ENCODE assay signal across 31 cellular contexts in the genomic region with DNA sequence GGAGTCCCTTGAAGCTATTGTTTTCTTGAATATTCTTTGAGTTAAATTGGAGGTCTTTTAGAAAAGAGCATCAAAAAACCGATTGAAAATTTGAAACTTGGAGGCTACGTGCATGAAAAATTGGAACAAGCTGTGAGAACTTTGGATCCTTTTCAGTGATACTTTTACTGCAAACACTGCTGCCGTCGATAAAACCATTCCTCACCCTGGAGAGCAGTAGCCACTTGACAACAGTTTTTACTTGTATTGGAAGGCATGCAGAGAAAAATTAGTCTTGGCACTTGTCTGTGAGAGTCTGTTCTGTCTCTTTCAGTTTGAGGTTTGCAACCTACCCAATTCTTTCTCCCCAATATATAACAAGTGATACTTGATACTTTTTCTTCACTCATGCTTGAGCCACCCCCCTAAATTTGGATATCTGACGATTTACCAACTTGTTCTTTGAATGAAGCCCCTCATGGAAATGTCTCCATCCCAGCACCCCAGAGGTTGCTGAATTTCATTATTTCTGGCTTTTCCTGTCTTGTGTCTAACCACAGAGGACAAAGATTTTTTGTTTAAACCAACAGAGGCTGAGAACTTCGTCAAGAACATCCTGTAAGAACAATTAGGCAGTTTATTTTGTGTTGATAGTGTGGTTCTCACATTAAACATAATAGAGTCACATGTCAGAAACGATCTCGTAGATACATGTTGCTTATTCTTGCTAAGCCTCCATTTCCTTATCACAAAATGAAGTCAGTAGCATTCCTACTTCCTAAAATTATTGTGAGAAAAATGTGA.
DNase-seq lines count a peak whose midpoint lies in the region; ATAC-seq, FAIRE-seq and TF ChIP-seq lines count a peak whose summit lies in the region.
"Had no signal": no experiment of that assay in that cellular context is flagged by ENCODE, and none has a peak within 500 bp of the region (broad histone marks: within the 10 kb centered on the region; RNA-seq: fewer than 3 reads in every experiment).

No MANE protein-coding gene starts in this region.

- DNase-seq in GM23338 (ENCODE audit: low spot score): no peak
- DNase-seq in astrocyte (ENCODE audit: low read depth): peak; percentile 41
- DNase-seq in fibroblast of gingiva (ENCODE audit: low read depth): peak; percentile 2
- no peak for DNase-seq in sciatic nerve (ENCODE audit: low spot score)
- DNase-seq in middle frontal gyrus (ENCODE audit: extremely low spot score, low spot score): no peak
- DNase-seq in MCF 10A (ENCODE audit: unreplicated experiment): no peak
- no peak for DNase-seq in activated CD4-positive, alpha-beta T cell treated with anti-CD3 and anti-CD28 coated beads, Interleukin-2, amount 10 ng/mL, durations not matched to agents 7 days and 5 days
- DNase-seq in activated CD4-positive, CD25-positive, alpha-beta regulatory T cell treated with anti-CD3 and anti-CD28 coated beads, Interleukin-2, amount 50 U/mL, for 72 hours: no peak
- DNase-seq: activated CD4-positive, alpha-beta T cell treated with anti-CD3 and anti-CD28 coated beads, Interleukin-2, amount 10 ng/mL, durations not matched to agents 24 days and 14 days; Calu3; hippocampal formation; KG1; MG63; NCI-H2029; NCI-H226; NCI-H748 treated with DMSO at 0.1 percent for 48 hours; SHP77 treated with DMSO at 0.1 percent for 48 hours; spleen; stimulated activated CD4-positive, alpha-beta T cell treated with anti-CD3 and anti-CD28 coated beads, Interleukin-2, amount 100 ng/mL, for 24 hours; stimulated activated naive CD8-positive, alpha-beta T cell treated with anti-CD3 and anti-CD28 coated beads, Interleukin-15, Interleukin-2, amounts not matched to agents 100 U/mL and 50 U/mL, for 24 hours; testis had no signal

- no peaks in the 10 kb centered on the region for H3K36me3 ChIP-seq in GM23338 (ENCODE audit: insufficient read depth)
- no peaks in the 10 kb centered on the region for H3K36me3 ChIP-seq in astrocyte (ENCODE audit: insufficient read depth, low read length)
- H3K36me3 ChIP-seq: esophagus muscularis mucosa, MG63, right atrium auricular region, spleen had no signal

- H4K20me1 ChIP-seq in GM23338 (replicated peaks; ENCODE audit: insufficient read depth) (no peaks in the 10 kb centered on the region), astrocyte (ENCODE audit: insufficient read depth, low read length) (no peaks in the 10 kb centered on the region)

- 0 out of 2 replicates have a peak overlapping the region, but pooled peaks have one; percentile 14 for H3K27ac Mint-ChIP-seq in GM23338
- H3K27ac Mint-ChIP-seq in astrocyte (ENCODE audit: unreplicated experiment): no peak overlapping the region
- H3K27ac Mint-ChIP-seq in MCF 10A (ENCODE audit: low read depth, unreplicated experiment): no peak overlapping the region
- no peak overlapping the region for H3K27ac Mint-ChIP-seq in activated CD4-positive, alpha-beta T cell treated with anti-CD3 and anti-CD28 coated beads, Interleukin-2, amount 10 ng/mL, durations not matched to agents 7 days and 5 days
- H3K27ac Mint-ChIP-seq: activated CD4-positive, alpha-beta T cell treated with anti-CD3 and anti-CD28 coated beads, Interleukin-2, amount 10 ng/mL, durations not matched to agents 24 days and 14 days; activated naive CD4-positive, alpha-beta T cell treated with anti-CD3 and anti-CD28 coated beads, Interleukin-2, amount 50 U/mL, for 72 hours; dendritic cell treated with granulocyte-macrophage colony-stimulating factor and Interleukin-4, amounts not matched to agents 40 ng/mL and 50 ng/mL, for 4 days; T-helper 2 cell treated with Interferon-gamma antibody and Interleukin-4, amounts not matched to agents 5 μg/mL and 100 μg/mL, for 36 hours had no signal

- H3K36me3 Mint-ChIP-seq in GM23338 (ENCODE audit: low read depth): no peaks in the 10 kb centered on the region
- no peaks in the 10 kb centered on the region for H3K36me3 Mint-ChIP-seq in astrocyte (ENCODE audit: low read depth, unreplicated experiment)
- no peaks in the 10 kb centered on the region for H3K36me3 Mint-ChIP-seq in MCF 10A (ENCODE audit: insufficient read depth, unreplicated experiment)
- no peaks in the 10 kb centered on the region for H3K36me3 Mint-ChIP-seq in activated CD4-positive, alpha-beta T cell treated with anti-CD3 and anti-CD28 coated beads, Interleukin-2, amount 10 ng/mL, durations not matched to agents 7 days and 5 days (ENCODE audit: low read depth)

- no peaks in the 10 kb centered on the region for H3K9me3 ChIP-seq in astrocyte (ENCODE audit: insufficient read depth, low read depth, low read length)
- H3K9me3 ChIP-seq: esophagus muscularis mucosa, MG63, right atrium auricular region, testis had no signal

- CTCF ChIA-PET in MCF 10A (lab: Yijun Ruan, JAX): no interaction called here
- CTCF ChIA-PET in activated CD4-positive, alpha-beta T cell treated with anti-CD3 and anti-CD28 coated beads, Interleukin-2, amount 10 ng/mL, durations not matched to agents 7 days and 5 days (lab: Charles Lee): no interaction called here

- H3K27ac ChIP-seq in GM23338 (ENCODE audit: low read depth) (no peak overlapping the region), astrocyte (ENCODE audit: low read depth, low read length) (no peak overlapping the region)
- H3K27ac ChIP-seq: esophagus muscularis mucosa, HL-60, parathyroid adenoma, right atrium auricular region, spleen, testis had no signal

- no peaks in the 10 kb centered on the region for H3K27me3 Mint-ChIP-seq in GM23338 (ENCODE audit: insufficient read depth, low read depth, poor library complexity)
- no peaks in the 10 kb centered on the region for H3K27me3 Mint-ChIP-seq in astrocyte (ENCODE audit: low read depth, unreplicated experiment)
- H3K27me3 Mint-ChIP-seq in MCF 10A (ENCODE audit: insufficient read depth, unreplicated experiment): peaks cover 71% of the 10 kb centered on the region
- no peaks in the 10 kb centered on the region for H3K27me3 Mint-ChIP-seq in activated CD4-positive, alpha-beta T cell treated with anti-CD3 and anti-CD28 coated beads, Interleukin-2, amount 10 ng/mL, durations not matched to agents 7 days and 5 days
- H3K27me3 Mint-ChIP-seq: activated CD4-positive, alpha-beta T cell treated with anti-CD3 and anti-CD28 coated beads, Interleukin-2, amount 10 ng/mL, durations not matched to agents 24 days and 14 days; dendritic cell treated with granulocyte-macrophage colony-stimulating factor and Interleukin-4, amounts not matched to agents 40 ng/mL and 50 ng/mL, for 4 days had no signal

- H2AFZ ChIP-seq in GM23338 (no peak overlapping the region), astrocyte (ENCODE audit: low read depth, low read length) (no peak overlapping the region)
- H2AFZ ChIP-seq: parathyroid adenoma had no signal

- H3F3A ChIP-seq in GM23338 (replicated peaks; ENCODE audit: low read depth): no peaks in the 10 kb centered on the region

- intact Hi-C loops in sciatic nerve (cut with DNase I) (loop anchor here (5.0 kb wide), 1 partner anchor 1535 kb away; no protein-coding TSS in a partner anchor), MCF 10A (cut with micrococcal nuclease) (no loop called here)

- no peak overlapping the region for H3K9ac ChIP-seq in astrocyte (ENCODE audit: low read length)
- H3K9ac ChIP-seq: parathyroid adenoma had no signal

- no peak overlapping the region for H3K4me3 Mint-ChIP-seq in GM23338
- no peak overlapping the region for H3K4me3 Mint-ChIP-seq in astrocyte (ENCODE audit: unreplicated experiment)
- H3K4me3 Mint-ChIP-seq in MCF 10A (ENCODE audit: unreplicated experiment): no peak overlapping the region
- no peak overlapping the region for H3K4me3 Mint-ChIP-seq in activated CD4-positive, alpha-beta T cell treated with anti-CD3 and anti-CD28 coated beads, Interleukin-2, amount 10 ng/mL, durations not matched to agents 7 days and 5 days
- H3K4me3 Mint-ChIP-seq: activated CD4-positive, alpha-beta T cell treated with anti-CD3 and anti-CD28 coated beads, Interleukin-2, amount 10 ng/mL, durations not matched to agents 24 days and 14 days; dendritic cell treated with granulocyte-macrophage colony-stimulating factor and Interleukin-4, amounts not matched to agents 40 ng/mL and 50 ng/mL, for 4 days; T-helper 2 cell treated with Interferon-gamma antibody and Interleukin-4, amounts not matched to agents 5 μg/mL and 100 μg/mL, for 36 hours had no signal

- ATAC-seq in GM23338: no peak
- peak; percentile 67 for ATAC-seq in sciatic nerve
- ATAC-seq: activated naive CD4-positive, alpha-beta T cell treated with anti-CD3 and anti-CD28 coated beads, Interleukin-2, amount 50 U/mL, for 72 hours; stimulated activated naive CD8-positive, alpha-beta T cell treated with anti-CD3 and anti-CD28 coated beads, Interleukin-15, Interleukin-2, amounts not matched to agents 100 U/mL and 50 U/mL, for 24 hours had no signal

- peaks cover under 1% of the 10 kb centered on the region; the same call in 1 of the 2 replicates for H3K9me2 ChIP-seq in GM23338 (ENCODE audit: insufficient read depth)

- no peaks in the 10 kb centered on the region for H3K79me2 ChIP-seq in GM23338 (replicated peaks; ENCODE audit: insufficient read depth)
- no peaks in the 10 kb centered on the region for H3K79me2 ChIP-seq in astrocyte (ENCODE audit: insufficient read depth, low read length)
- H3K79me2 ChIP-seq: parathyroid adenoma had no signal

- TF ChIP-seq CTCF in GM23338 (conservative IDR thresholded peaks at IDR 0.05; ENCODE audit: low read depth in 2 of 2): no peak
- TF ChIP-seq CTCF in astrocyte (IDR thresholded peaks at IDR 0.05; ENCODE audit: insufficient read depth, low read depth, low read length): no peak
- TF ChIP-seq CTCF in MCF 10A (IDR thresholded peaks at IDR 0.05; ENCODE audit: unreplicated experiment): no peak

- H3K4me1 ChIP-seq in GM23338 (ENCODE audit: insufficient read depth): no peaks in the 10 kb centered on the region
- no peaks in the 10 kb centered on the region for H3K4me1 ChIP-seq in astrocyte (ENCODE audit: insufficient read depth, low read length)
- H3K4me1 ChIP-seq: esophagus muscularis mucosa, parathyroid adenoma, right atrium auricular region, spleen, testis had no signal

- no peak for FAIRE-seq in astrocyte (lab: Jason Lieb, UNC)
- FAIRE-seq: GM19239, H54, RCC 7860 had no signal

- H3K4me1 Mint-ChIP-seq in GM23338 (peaks cover 3% of the 10 kb centered on the region; the same call in 1 of the 3 replicates), astrocyte (ENCODE audit: low read depth, unreplicated experiment) (no peaks in the 10 kb centered on the region), MCF 10A (ENCODE audit: insufficient read depth, unreplicated experiment) (no peaks in the 10 kb centered on the region)
- no peaks in the 10 kb centered on the region for H3K4me1 Mint-ChIP-seq in activated CD4-positive, alpha-beta T cell treated with anti-CD3 and anti-CD28 coated beads, Interleukin-2, amount 10 ng/mL, durations not matched to agents 7 days and 5 days
- H3K4me1 Mint-ChIP-seq: activated CD4-positive, alpha-beta T cell treated with anti-CD3 and anti-CD28 coated beads, Interleukin-2, amount 10 ng/mL, durations not matched to agents 24 days and 14 days had no signal

- H3K27me3 ChIP-seq in GM23338 (ENCODE audit: insufficient read depth) (no peaks in the 10 kb centered on the region), astrocyte (ENCODE audit: insufficient read depth, low read length) (no peaks in the 10 kb centered on the region)
- H3K27me3 ChIP-seq: esophagus muscularis mucosa, MG63, right atrium auricular region, spleen, testis had no signal

- H3K4me3 ChIP-seq in GM23338: no peak overlapping the region
- no peak overlapping the region for H3K4me3 ChIP-seq in astrocyte (ENCODE audit: insufficient read depth, low read depth, low read length)
- H3K4me3 ChIP-seq: esophagus muscularis mucosa, MG63, right atrium auricular region, spleen, testis had no signal

- no TSS peak for BruUV-seq in MCF 10A (replicated peaks; lab: Mats Ljungman, UMichigan)

- H3K4me2 ChIP-seq in GM23338 (no peak overlapping the region), astrocyte (ENCODE audit: low read length) (no peak overlapping the region)

- H3K9me3 Mint-ChIP-seq in GM23338 (no peaks in the 10 kb centered on the region), astrocyte (ENCODE audit: unreplicated experiment) (no peaks in the 10 kb centered on the region), MCF 10A (ENCODE audit: unreplicated experiment) (no peaks in the 10 kb centered on the region)
- H3K9me3 Mint-ChIP-seq in activated CD4-positive, alpha-beta T cell treated with anti-CD3 and anti-CD28 coated beads, Interleukin-2, amount 10 ng/mL, durations not matched to agents 7 days and 5 days: peaks cover 5% of the 10 kb centered on the region
- H3K9me3 Mint-ChIP-seq: activated CD4-positive, alpha-beta T cell treated with anti-CD3 and anti-CD28 coated beads, Interleukin-2, amount 10 ng/mL, durations not matched to agents 24 days and 14 days had no signal

- POLR2A ChIA-PET in MCF 10A (lab: Yijun Ruan, JAX): no interaction called here
- POLR2A ChIA-PET in activated CD4-positive, alpha-beta T cell treated with anti-CD3 and anti-CD28 coated beads, Interleukin-2, amount 10 ng/mL, durations not matched to agents 7 days and 5 days (lab: Charles Lee): no interaction called here

Comparison
In these comparisons a context has a peak if more than half of its experiments do, and no peak if none do; other contexts are left out.
1. DNase-seq: peak in astrocyte (single experiment) and fibroblast of gingiva (single experiment); none in GM23338 (single experiment), sciatic nerve (single experiment), middle frontal gyrus (single experiment), MCF 10A (single experiment), activated CD4-positive, alpha-beta T cell treated with anti-CD3 and anti-CD28 coated beads, Interleukin-2, amount 10 ng/mL, durations not matched to agents 7 days and 5 days (single experiment) and activated CD4-positive, CD25-positive, alpha-beta regulatory T cell treated with anti-CD3 and anti-CD28 coated beads, Interleukin-2, amount 50 U/mL, for 72 hours (single experiment).